In genomic region chr2:44949329-44950151, GRCh38 we compare ENCODE assay signal across 11 cellular contexts. TPM values are rescaled to one million over a fixed set of nuclear protein-coding genes. Genes with fewer than 3 reads are reported as not detected.
DNase-seq lines count a peak whose midpoint lies in the region; ATAC-seq and TF ChIP-seq lines count a peak whose summit lies in the region.
"Had no signal": no experiment of that assay in that cellular context is flagged by ENCODE, and none has a peak within 500 bp of the region (broad histone marks: within the 10 kb centered on the region; RNA-seq: fewer than 3 reads in every experiment).

No MANE protein-coding gene starts in this region.

- no peaks in the 10 kb centered on the region for H3K36me3 ChIP-seq in CD4-positive, alpha-beta memory T cell (ENCODE audit: insufficient read depth, low read length)

- no peak for ATAC-seq in T-helper 17 cell
- no peak for ATAC-seq in activated T-cell treated with anti-CD3 and anti-CD28 coated beads, Interleukin-2, amount 50 U/mL, for 72 hours (replicated peaks in 1 of 2)

- in situ Hi-C loops in G401 (cut with HindIII; ENCODE audit: low sequenced_read_pairs), result no loop called here

- H3K4me1 ChIP-seq in CD4-positive, alpha-beta memory T cell (ENCODE audit: insufficient read depth, low read length), result peaks cover 6% of the 10 kb centered on the region

- peaks cover 0 to 1% (median 0%) of the 10 kb centered on the region in 8 donors for H3K9me3 Mint-ChIP-seq in CD4-positive, alpha-beta memory T cell
- H3K9me3 Mint-ChIP-seq in activated T-cell treated with anti-CD3 and anti-CD28 coated beads, Interleukin-2, amount 50 U/mL, for 72 hours, result no peaks in the 10 kb centered on the region
- H3K9me3 Mint-ChIP-seq: activated naive CD4-positive, alpha-beta T cell treated with anti-CD3 and anti-CD28 coated beads, Interleukin-2, amount 10 ng/mL, durations not matched to agents 7 days and 5 days had no signal

- peaks cover 14% of the 10 kb centered on the region for H3K36me3 Mint-ChIP-seq in T-helper 17 cell (ENCODE audit: low read depth)
- H3K36me3 Mint-ChIP-seq in CD4-positive, alpha-beta memory T cell, result no peaks in the 10 kb centered on the region
- peaks cover 0 to 2% of the 10 kb centered on the region in 2 donors for H3K36me3 Mint-ChIP-seq in activated T-cell treated with anti-CD3 and anti-CD28 coated beads, Interleukin-2, amount 50 U/mL, for 72 hours (ENCODE audit: insufficient read depth in 2 of 2)
- H3K36me3 Mint-ChIP-seq: activated naive CD4-positive, alpha-beta T cell treated with anti-CD3 and anti-CD28 coated beads, Interleukin-2, amount 10 ng/mL, durations not matched to agents 7 days and 5 days had no signal

- no peak for TF ChIP-seq CTCF in fibroblast of the aortic adventitia (IDR thresholded peaks at IDR 0.05; ENCODE audit: insufficient read depth, low read length)

- no peak overlapping the region for H3K27ac ChIP-seq in CD4-positive, alpha-beta memory T cell (ENCODE audit: low read depth, low read length)

- H3K4me1 Mint-ChIP-seq in T-helper 17 cell, result peaks cover 33% of the 10 kb centered on the region
- H3K4me1 Mint-ChIP-seq in CD4-positive, alpha-beta memory T cell, result peaks cover 19 to 40% (median 29%) of the 10 kb centered on the region in 4 donors
- peaks cover 27% of the 10 kb centered on the region for H3K4me1 Mint-ChIP-seq in activated T-cell treated with anti-CD3 and anti-CD28 coated beads, Interleukin-2, amount 50 U/mL, for 72 hours (ENCODE audit: low read depth)

- H3K9me3 ChIP-seq in T-helper 17 cell (ENCODE audit: control insufficient read depth, low read length, poor library complexity, severe bottlenecking), result no peaks in the 10 kb centered on the region
- no peaks in the 10 kb centered on the region for H3K9me3 ChIP-seq in CD4-positive, alpha-beta memory T cell (ENCODE audit: control insufficient read depth in 1 of 2, low read length in 2 of 2)

- no peak overlapping the region for H3K4me3 ChIP-seq in fibroblast of the aortic adventitia (ENCODE audit: low read depth, low read length)
- no peak overlapping the region for H3K4me3 ChIP-seq in CD4-positive, alpha-beta memory T cell (ENCODE audit: low read length in 2 of 2)

- H3K27ac Mint-ChIP-seq in T-helper 17 cell, result no peak overlapping the region
- H3K27ac Mint-ChIP-seq in CD4-positive, alpha-beta memory T cell, result no peak overlapping the region
- no peak overlapping the region for H3K27ac Mint-ChIP-seq in activated T-cell treated with anti-CD3 and anti-CD28 coated beads, Interleukin-2, amount 50 U/mL, for 72 hours
- H3K27ac Mint-ChIP-seq: activated naive CD4-positive, alpha-beta T cell treated with anti-CD3 and anti-CD28 coated beads, Interleukin-2, amount 10 ng/mL, durations not matched to agents 7 days and 5 days had no signal

- POLR2A ChIA-PET in CD4-positive, alpha-beta memory T cell (lab: Charles Lee; ENCODE audit: partially characterized antibody), result no interaction called here

- H3K4me3 Mint-ChIP-seq in T-helper 17 cell, result no peak overlapping the region
- H3K4me3 Mint-ChIP-seq in CD4-positive, alpha-beta memory T cell, result peak overlapping the region in 1 of 8 donors; percentile 63
- peak overlapping the region in 1 of 2 donors; percentile 57 for H3K4me3 Mint-ChIP-seq in activated T-cell treated with anti-CD3 and anti-CD28 coated beads, Interleukin-2, amount 50 U/mL, for 72 hours
- H3K4me3 Mint-ChIP-seq: activated naive CD4-positive, alpha-beta T cell treated with anti-CD3 and anti-CD28 coated beads, Interleukin-2, amount 10 ng/mL, durations not matched to agents 7 days and 5 days had no signal

- H3K27me3 ChIP-seq in CD4-positive, alpha-beta memory T cell (ENCODE audit: insufficient read depth, low read length), result peaks cover 19% of the 10 kb centered on the region

- DNase-seq in EH (ENCODE audit: low read depth) (peak; percentile 25), NCI-H748 (lab: John Stamatoyannopoulos, UW; ENCODE audit: unreplicated experiment) (peak; percentile 65), fibroblast of the aortic adventitia (ENCODE audit: low read depth) (peak; percentile 46), nucleus accumbens (lab: John Stamatoyannopoulos, UW) (peak in 34 of 56 donors; percentile 15 to 81 (median 47)), T-helper 17 cell (no peak), G401 (ENCODE audit: low spot score) (no peak)
- DNase-seq in CD4-positive, alpha-beta memory T cell, result no peak
- no peak for DNase-seq in activated T-cell treated with anti-CD3 and anti-CD28 coated beads, Interleukin-2, amount 50 U/mL, for 72 hours
- DNase-seq: activated naive CD4-positive, alpha-beta T cell treated with anti-CD3 and anti-CD28 coated beads, Interleukin-2, amount 10 ng/mL, durations not matched to agents 7 days and 5 days; DMS 273 treated with DMSO at 0.1 percent for 48 hours had no signal

- intact Hi-C loops in CD4-positive, alpha-beta memory T cell (cut with micrococcal nuclease), result no loop called here

- H3K27me3 Mint-ChIP-seq in T-helper 17 cell, result peaks cover 89% of the 10 kb centered on the region
- H3K27me3 Mint-ChIP-seq in CD4-positive, alpha-beta memory T cell, result peaks cover 63 to 66% of the 10 kb centered on the region in 2 donors
- peaks cover 91% of the 10 kb centered on the region for H3K27me3 Mint-ChIP-seq in activated T-cell treated with anti-CD3 and anti-CD28 coated beads, Interleukin-2, amount 50 U/mL, for 72 hours (ENCODE audit: low read depth)

- CTCF ChIA-PET in CD4-positive, alpha-beta memory T cell (lab: Charles Lee; ENCODE audit: partially characterized antibody), result interaction anchor here (0.6 kb wide), 1 partner anchor 470 kb away, joined by 4 read pairs; no protein-coding TSS in a partner anchor

RNA-seq across cellular contexts. Expression of gene SIX3, which starts 8.0 kb away (rescaled TPM):
- total RNA-seq in fibroblast of the aortic adventitia (ENCODE audit: low replicate concordance) (not detected in 2 replicates), T-helper 17 cell (not detected)
- total RNA-seq in G401 (2014; rRNA removed; shearing (Covaris generic)), result not detected in 2 replicates
- total RNA-seq in CD4-positive, alpha-beta memory T cell, result not detected
- polyA plus RNA-seq in CD4-positive, alpha-beta memory T cell, result not detected
- not detected for total RNA-seq in activated T-cell treated with anti-CD3 and anti-CD28 coated beads, Interleukin-2, amount 50 U/mL, for 72 hours

RNA-seq across cellular contexts. Expression of gene SIX2, which starts 59.7 kb away (rescaled TPM):
- 2.9 and 8.3 TPM in 2 replicates for total RNA-seq in fibroblast of the aortic adventitia (ENCODE audit: low replicate concordance)
- not detected for total RNA-seq in T-helper 17 cell
- not detected in 2 replicates for total RNA-seq in G401 (2014; rRNA removed; shearing (Covaris generic))
- not detected for total RNA-seq in CD4-positive, alpha-beta memory T cell
- polyA plus RNA-seq in CD4-positive, alpha-beta memory T cell, result not detected
- under 1 TPM in 1 of 2 donors, not detected in 1; 0.12 TPM for total RNA-seq in activated T-cell treated with anti-CD3 and anti-CD28 coated beads, Interleukin-2, amount 50 U/mL, for 72 hours
- total RNA-seq: T-helper 2 cell treated with Interferon-gamma antibody and Interleukin-4, amounts not matched to agents 100 ng/mL and 5 ng/mL, for 36 hours had no signal

Comparison
In these comparisons a context has a peak if more than half of its experiments do, and no peak if none do; other contexts are left out.
1. DNase-seq: peak in EH (single experiment), NCI-H748 (single experiment), fibroblast of the aortic adventitia (single experiment) and nucleus accumbens (34 of 56); none in T-helper 17 cell (0 of 3), G401 (single experiment), CD4-positive, alpha-beta memory T cell (0 of 5) and activated T-cell treated with anti-CD3 and anti-CD28 coated beads, Interleukin-2, amount 50 U/mL, for 72 hours (0 of 2).